In genomic region chr18:9293948-9294347, GRCh38 we compare ENCODE assay signal across 32 cellular contexts.
"Had no signal": no experiment of that assay in that cellular context is flagged by ENCODE, and none has a peak within 500 bp of the region (broad histone marks: within the 10 kb centered on the region; RNA-seq: fewer than 3 reads in every experiment).

No MANE protein-coding gene starts in this region.

- H3K27ac ChIP-seq: adrenal gland, ascending aorta, body of pancreas, brain microvascular endothelial cell, breast epithelium, cardiac muscle cell had no signal

- H3K36me3 ChIP-seq: adrenal gland, ascending aorta, brain microvascular endothelial cell, breast epithelium, cardiac muscle cell had no signal

- ATAC-seq: activated naive CD4-positive, alpha-beta T cell treated with anti-CD3 and anti-CD28 coated beads, Interleukin-2, amount 50 U/mL, for 72 hours; activated naive CD8-positive, alpha-beta T cell treated with anti-CD3 and anti-CD28 coated beads, Interleukin-2, amount 50 U/mL, for 24 hours; activated T-cell treated with anti-CD3 and anti-CD28 coated beads, Interleukin-2, amount 50 U/mL, for 4 hours; activated T-cell treated with anti-CD3 and anti-CD28 coated beads, Interleukin-2, amount 50 U/mL, for 72 hours; activated T-helper 17 cell treated with anti-CD3 and anti-CD28 coated beads, Interleukin-2, amount 50 U/mL, for 72 hours; body of pancreas had no signal

- H3K4me1 ChIP-seq: adrenal gland, ascending aorta, body of pancreas, breast epithelium had no signal

- DNase-seq: activated effector memory CD4-positive, alpha-beta T cell treated with anti-CD3 and anti-CD28 coated beads, Interleukin-2, amount 50 U/mL, for 16 hours; activated effector memory CD4-positive, alpha-beta T cell treated with Interleukin-2 at 50 U/mL for 16 hours; activated gamma-delta T cell; activated gamma-delta T cell treated with Interleukin-2 at 50 U/mL for 16 hours; activated naive CD4-positive, alpha-beta T cell; activated naive CD4-positive, alpha-beta T cell treated with anti-CD3 and anti-CD28 coated beads for 36 hours; activated naive CD4-positive, alpha-beta T cell treated with anti-CD3 and anti-CD28 coated beads, Interleukin-2, amount 10 ng/mL, durations not matched to agents 7 days and 5 days; activated naive CD4-positive, alpha-beta T cell treated with anti-CD3 and anti-CD28 coated beads, Interleukin-2, amount 50 U/mL, for 16 hours; activated naive CD4-positive, alpha-beta T cell treated with Interleukin-2 at 50 U/mL for 16 hours; activated naive CD8-positive, alpha-beta T cell treated with anti-CD3 and anti-CD28 coated beads for 36 hours; activated naive CD8-positive, alpha-beta T cell treated with anti-CD3 and anti-CD28 coated beads, Interleukin-2, amount 10 ng/mL, durations not matched to agents 7 days and 5 days; activated naive CD8-positive, alpha-beta T cell treated with anti-CD3 and anti-CD28 coated beads, Interleukin-2, amount 50 U/mL, for 24 hours; activated T-cell treated with anti-CD3 and anti-CD28 coated beads, Interleukin-2, amount 50 U/mL, for 4 hours; activated T-cell treated with anti-CD3 and anti-CD28 coated beads, Interleukin-2, amount 50 U/mL, for 48 hours; activated T-cell treated with anti-CD3 and anti-CD28 coated beads, Interleukin-2, amount 50 U/mL, for 72 hours; adrenal gland; amniotic stem cell; amygdala; anterior cingulate cortex; aorta; body of pancreas; brain microvascular endothelial cell; caudate nucleus; central memory CD4-positive, alpha-beta T cell; cerebellar nuclear complex had no signal

- H3K9me3 ChIP-seq: adrenal gland, body of pancreas had no signal

- H3K27me3 ChIP-seq: adrenal gland, ascending aorta, body of pancreas, brain microvascular endothelial cell, breast epithelium, cardiac muscle cell had no signal

- H3K4me3 ChIP-seq: adrenal gland, ascending aorta, body of pancreas, breast epithelium, cardiac muscle cell had no signal

- FAIRE-seq: astrocyte, bronchial epithelial cell had no signal
